ENCODE assay signal across 21 cellular contexts in the genomic region with DNA sequence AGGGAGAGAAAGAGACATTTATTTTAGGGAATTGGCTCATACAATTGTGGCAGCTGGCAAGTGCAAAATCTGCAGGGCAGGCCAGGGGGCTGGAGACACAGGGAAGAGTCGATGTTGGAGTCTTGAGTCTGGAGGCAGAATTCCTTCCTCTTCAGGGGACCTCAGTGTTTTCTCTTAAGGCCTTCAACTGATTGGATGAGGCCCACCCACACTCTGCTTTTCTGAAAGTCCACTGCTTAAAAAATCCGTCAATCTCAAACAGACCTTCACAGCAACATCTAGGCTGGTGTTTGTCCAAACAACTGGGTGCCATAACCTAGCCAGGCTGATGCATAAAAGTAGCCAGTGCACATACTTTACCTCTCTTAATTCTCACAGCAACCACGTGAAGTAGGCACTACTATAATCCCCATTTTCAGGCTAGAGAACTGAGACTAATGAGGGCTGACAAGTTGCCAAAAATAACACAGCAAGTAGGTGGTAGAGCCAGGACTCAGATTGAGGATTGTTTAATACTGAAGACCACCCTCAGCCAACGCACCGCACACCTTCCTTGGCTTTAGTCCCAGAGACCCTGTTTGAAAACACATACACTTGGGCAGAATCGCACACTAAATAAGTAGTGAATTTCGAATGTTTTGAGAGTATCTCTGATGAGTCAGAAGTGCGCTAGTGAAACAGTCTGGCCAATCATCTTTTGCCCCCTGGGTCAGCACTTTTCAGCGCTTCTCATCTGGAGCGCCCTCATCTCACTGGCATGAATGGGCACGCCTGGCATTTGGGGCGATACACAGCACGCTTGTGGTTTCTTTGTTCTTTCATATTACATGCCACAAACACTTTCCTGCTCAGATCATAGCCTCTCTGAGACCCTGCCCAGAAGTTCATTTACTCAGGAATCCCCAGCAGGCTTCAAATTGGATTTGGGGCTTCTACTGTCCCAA.
DNase-seq lines count a peak whose midpoint lies in the region; ATAC-seq and TF ChIP-seq lines count a peak whose summit lies in the region.
"Had no signal": no experiment of that assay in that cellular context is flagged by ENCODE, and none has a peak within 500 bp of the region (broad histone marks: within the 10 kb centered on the region; RNA-seq: fewer than 3 reads in every experiment).

No MANE protein-coding gene starts in this region.

- no peaks in the 10 kb centered on the region for H3K36me3 ChIP-seq in cardiac muscle cell
- H3K36me3 ChIP-seq in left ventricle myocardium inferior: no peaks in the 10 kb centered on the region
- H3K36me3 ChIP-seq in SJCRH30: no peaks in the 10 kb centered on the region
- H3K36me3 ChIP-seq in lower lobe of right lung: no peaks in the 10 kb centered on the region
- H3K36me3 ChIP-seq in transverse colon: no peaks in the 10 kb centered on the region
- H3K36me3 ChIP-seq: HAP-1, heart right ventricle had no signal

- H3K4me1 ChIP-seq in cardiac muscle cell (ENCODE audit: low read depth) (peaks cover 18% of the 10 kb centered on the region), left ventricle myocardium inferior (no peaks in the 10 kb centered on the region), SJCRH30 (peaks cover 32% of the 10 kb centered on the region), foreskin keratinocyte (peaks cover 12% of the 10 kb centered on the region), lower lobe of right lung (no peaks in the 10 kb centered on the region), transverse colon (no peaks in the 10 kb centered on the region)
- H3K4me1 ChIP-seq: body of pancreas, HAP-1 had no signal

- 85 to 88% methylated on average over 8 to 13 of the region's 13 CpGs for WGBS in transverse colon (ENCODE audit: low coverage in 1 of 2), 2 donors

- TF ChIP-seq CTCF in cardiac muscle cell (IDR thresholded peaks at IDR 0.05; ENCODE audit: low read depth, low read length) (no peak), left ventricle myocardium inferior (IDR thresholded peaks at IDR 0.05; ENCODE audit: borderline replicate concordance) (no peak), foreskin keratinocyte (conservative IDR thresholded peaks at IDR 0.05) (peak; percentile 16), lower lobe of right lung (IDR thresholded peaks at IDR 0.05) (no peak), transverse colon (IDR thresholded peaks at IDR 0.05) (no peak)

- H3K9me3 ChIP-seq in cardiac muscle cell (ENCODE audit: low read depth) (no peaks in the 10 kb centered on the region), left ventricle myocardium inferior (replicated peaks) (no peaks in the 10 kb centered on the region), SJCRH30 (replicated peaks) (no peaks in the 10 kb centered on the region), lower lobe of right lung (no peaks in the 10 kb centered on the region), transverse colon (no peaks in the 10 kb centered on the region)
- H3K9me3 ChIP-seq: A549, body of pancreas, HAP-1 had no signal

- H3K27ac ChIP-seq in cardiac muscle cell (peak overlapping the region; percentile 87), left ventricle myocardium inferior (replicated peaks) (no peak overlapping the region), SJCRH30 (peak overlapping the region; percentile 65), foreskin keratinocyte (peak overlapping the region; percentile 78), lower lobe of right lung (no peak overlapping the region), transverse colon (no peak overlapping the region)
- H3K27ac ChIP-seq: body of pancreas, dorsolateral prefrontal cortex, heart right ventricle had no signal

- H3K4me3 ChIP-seq in cardiac muscle cell: no peak overlapping the region
- H3K4me3 ChIP-seq in left ventricle myocardium inferior: no peak overlapping the region
- no peak overlapping the region for H3K4me3 ChIP-seq in SJCRH30
- no peak overlapping the region for H3K4me3 ChIP-seq in lower lobe of right lung
- no peak overlapping the region for H3K4me3 ChIP-seq in transverse colon
- H3K4me3 ChIP-seq: A549, body of pancreas, dorsolateral prefrontal cortex, HAP-1, heart right ventricle had no signal

- in situ Hi-C loops in transverse colon (cut with MboI; ENCODE audit: low pct_ligation_motif_present in 1 of 4, low pct_unique_long_range_greater_than_20kb in 1 of 4, low sequenced_read_pairs in 3 of 4): loop anchor here in 1 of 4 donors (25.0 kb wide), 1 partner anchor 282 kb away; no protein-coding TSS in a partner anchor

- ATAC-seq in foreskin keratinocyte: peak; percentile 98
- ATAC-seq in GM21367 (IDR thresholded peaks at IDR 0.05; ENCODE audit: unreplicated experiment): no peak
- no peak for ATAC-seq in HG02798 (IDR thresholded peaks at IDR 0.05; ENCODE audit: poor library complexity, unreplicated experiment)
- ATAC-seq in lower lobe of right lung: no peak
- ATAC-seq: body of pancreas, heart right ventricle, PC-3 had no signal

- no peak for TF ChIP-seq POLR2A in transverse colon (IDR thresholded peaks at IDR 0.05)

- DNase-seq in cardiac muscle cell (ENCODE audit: low read depth in 1 of 2, low spot score in 1 of 2): no peak
- no peak for DNase-seq in left ventricle myocardium inferior
- DNase-seq in SJCRH30: peak; percentile 62 to 72
- DNase-seq in foreskin keratinocyte: peak; percentile 95 to 97
- DNase-seq in lower lobe of right lung: no peak
- DNase-seq in transverse colon: no peak
- DNase-seq: activated CD4-positive, alpha-beta T cell treated with anti-CD3 and anti-CD28 coated beads, Interleukin-2, amount 10 ng/mL, durations not matched to agents 24 days and 14 days; activated CD8-positive, alpha-beta memory T cell treated with anti-CD3 and anti-CD28 coated beads, Interleukin-2, amount 50 U/mL, for 48 hours; activated naive CD4-positive, alpha-beta T cell treated with Interleukin-2 at 50 U/mL for 16 hours; body of pancreas; DMS153; dorsolateral prefrontal cortex; heart right ventricle; NCI-H2029; NCI-H526 treated with DMSO at 0.1 percent for 48 hours; PC-3; stimulated activated naive CD4-positive, alpha-beta T cell had no signal

- no peak for TF ChIP-seq EP300 in transverse colon (IDR thresholded peaks at IDR 0.05; ENCODE audit: low read depth)

- intact Hi-C loops in left ventricle myocardium inferior (cut with micrococcal nuclease): no loop called here
- intact Hi-C loops in lower lobe of right lung (cut with DNase I): no loop called here
- intact Hi-C loops in transverse colon (cut with DNase I; ENCODE audit: low total_unique reads): no loop called here

- no peaks in the 10 kb centered on the region for H3K27me3 ChIP-seq in cardiac muscle cell
- no peaks in the 10 kb centered on the region for H3K27me3 ChIP-seq in left ventricle myocardium inferior (ENCODE audit: low read depth)
- no peaks in the 10 kb centered on the region for H3K27me3 ChIP-seq in SJCRH30
- no peaks in the 10 kb centered on the region for H3K27me3 ChIP-seq in foreskin keratinocyte
- H3K27me3 ChIP-seq in lower lobe of right lung (ENCODE audit: low read depth): no peaks in the 10 kb centered on the region
- H3K27me3 ChIP-seq in transverse colon: no peaks in the 10 kb centered on the region
- H3K27me3 ChIP-seq: body of pancreas, dorsolateral prefrontal cortex, heart right ventricle had no signal

Comparison
In these comparisons a context has a peak if more than half of its experiments do, and no peak if none do; other contexts are left out.
1. H3K27ac ChIP-seq: peak in cardiac muscle cell (single experiment), SJCRH30 (single experiment) and foreskin keratinocyte (single experiment); none in left ventricle myocardium inferior (single experiment), lower lobe of right lung (single experiment) and transverse colon (0 of 4).
2. DNase-seq: peak in SJCRH30 (2 of 2) and foreskin keratinocyte (2 of 2); none in cardiac muscle cell (0 of 2), left ventricle myocardium inferior (single experiment), lower lobe of right lung (single experiment) and transverse colon (single experiment).